19 cellular contexts compared by ENCODE assay signal in genomic region chr17:4054446-4054845, GRCh38.
"Had no signal": no experiment of that assay in that cellular context is flagged by ENCODE, and none has a peak within 500 bp of the region (broad histone marks: within the 10 kb centered on the region; RNA-seq: fewer than 3 reads in every experiment).

No MANE protein-coding gene starts in this region.

- H3K4me3 Mint-ChIP-seq: natural killer cell treated with Interleukin-12 subunit alpha and Interleukin-12 subunit beta and Interleukin-15 and Interleukin-18, amount 100 ng/mL, for 72 hours; WTC11 had no signal

- H3K27ac ChIP-seq: foreskin keratinocyte, thoracic aorta, upper lobe of right lung had no signal

- H3K27me3 ChIP-seq: foreskin keratinocyte, stomach, upper lobe of right lung had no signal

- H3K4me1 Mint-ChIP-seq: WTC11 had no signal

- H3K27ac Mint-ChIP-seq: natural killer cell treated with Interleukin-12 subunit alpha and Interleukin-12 subunit beta and Interleukin-15 and Interleukin-18, amount 100 ng/mL, for 72 hours; WTC11 had no signal

- H3K4me3 ChIP-seq: stomach, thoracic aorta, upper lobe of right lung had no signal

- H3K9me3 ChIP-seq: stomach, thoracic aorta, upper lobe of right lung had no signal

- ATAC-seq: foreskin keratinocyte, left ventricle myocardium superior, upper lobe of right lung, WTC11 had no signal

- FAIRE-seq: TTC549 had no signal

- H3K27me3 Mint-ChIP-seq: natural killer cell treated with Interleukin-12 subunit alpha and Interleukin-12 subunit beta and Interleukin-15 and Interleukin-18, amount 100 ng/mL, for 72 hours had no signal

- H3K4me1 ChIP-seq: foreskin keratinocyte, stomach, upper lobe of right lung had no signal

- DNase-seq: activated CD4-positive, alpha-beta T cell treated with anti-CD3 and anti-CD28 coated beads, Interleukin-2, amount 50 U/mL, for 48 hours; activated CD8-positive, alpha-beta memory T cell treated with anti-CD3 and anti-CD28 coated beads, Interleukin-2, amount 50 U/mL, for 4 hours; activated effector memory CD4-positive, alpha-beta T cell treated with Interleukin-2 at 50 U/mL for 16 hours; aorta; cortex of kidney; effector CD8-positive, alpha-beta T cell; foreskin keratinocyte; left ventricle myocardium superior; mesenchymal stem cell; nucleus accumbens; posterior cingulate gyrus; retina; stimulated activated CD4-positive, alpha-beta T cell treated with anti-CD3 and anti-CD28 coated beads, Interleukin-4, amount 100 ng/mL, for 1 hour; stomach; upper lobe of right lung had no signal

- H3K9me3 Mint-ChIP-seq: natural killer cell treated with Interleukin-12 subunit alpha and Interleukin-12 subunit beta and Interleukin-15 and Interleukin-18, amount 100 ng/mL, for 72 hours; WTC11 had no signal
